ENCODE assay signal across 1 cellular context in the genomic region with DNA sequence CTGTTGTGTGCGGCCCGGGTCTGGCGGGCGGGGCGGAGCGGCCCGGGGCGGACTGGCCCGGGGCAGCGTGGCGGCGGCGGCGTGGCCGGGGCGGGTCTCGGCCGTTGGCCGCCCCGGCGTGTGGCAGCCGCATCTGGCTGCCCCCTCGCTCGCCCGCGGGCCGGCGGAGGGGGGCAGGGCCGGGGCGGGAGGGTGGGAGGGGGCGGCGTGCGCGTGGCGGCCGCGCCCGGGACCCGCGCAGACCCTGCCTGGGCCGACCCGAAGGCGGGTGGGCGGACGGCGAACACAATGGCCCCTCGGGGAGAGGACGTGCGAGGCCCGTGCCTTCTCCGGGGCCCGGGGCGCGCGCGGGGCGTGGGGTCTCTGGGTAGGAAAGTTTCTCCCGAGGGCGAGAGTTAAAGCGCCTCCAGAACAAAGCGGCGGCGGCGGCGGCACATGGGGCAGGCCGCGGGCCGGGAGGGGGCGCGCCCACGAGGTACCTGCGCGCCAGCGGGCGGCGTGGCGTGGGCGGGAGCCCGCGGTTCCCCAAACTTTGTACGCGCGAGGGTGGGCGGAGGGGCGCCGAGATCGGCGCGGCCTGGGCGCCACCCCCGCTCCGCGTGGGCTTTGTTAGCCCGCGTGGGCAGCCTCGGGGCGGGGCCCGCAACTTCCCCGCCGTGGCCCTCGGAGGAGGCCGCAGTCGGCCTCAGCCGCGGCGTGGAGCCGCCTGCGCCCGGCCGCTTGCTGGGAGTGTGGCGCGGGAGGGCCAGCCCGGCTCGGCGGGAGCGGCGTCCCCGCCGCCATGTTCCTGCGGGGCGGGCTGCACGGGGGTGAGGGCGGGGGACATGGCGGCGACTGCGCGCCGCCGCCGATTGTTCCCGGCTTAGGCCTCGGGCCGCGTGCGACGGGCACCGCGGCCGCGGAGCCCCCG.
TF ChIP-seq lines count a peak whose summit lies in the region.

No MANE protein-coding gene starts in this region.

TF ChIP-seq in GM12878, 131 proteins besides CTCF, POLR2A, EP300 and RAD21 (continued from another document):
- TF ChIP-seq, protein P1, sequence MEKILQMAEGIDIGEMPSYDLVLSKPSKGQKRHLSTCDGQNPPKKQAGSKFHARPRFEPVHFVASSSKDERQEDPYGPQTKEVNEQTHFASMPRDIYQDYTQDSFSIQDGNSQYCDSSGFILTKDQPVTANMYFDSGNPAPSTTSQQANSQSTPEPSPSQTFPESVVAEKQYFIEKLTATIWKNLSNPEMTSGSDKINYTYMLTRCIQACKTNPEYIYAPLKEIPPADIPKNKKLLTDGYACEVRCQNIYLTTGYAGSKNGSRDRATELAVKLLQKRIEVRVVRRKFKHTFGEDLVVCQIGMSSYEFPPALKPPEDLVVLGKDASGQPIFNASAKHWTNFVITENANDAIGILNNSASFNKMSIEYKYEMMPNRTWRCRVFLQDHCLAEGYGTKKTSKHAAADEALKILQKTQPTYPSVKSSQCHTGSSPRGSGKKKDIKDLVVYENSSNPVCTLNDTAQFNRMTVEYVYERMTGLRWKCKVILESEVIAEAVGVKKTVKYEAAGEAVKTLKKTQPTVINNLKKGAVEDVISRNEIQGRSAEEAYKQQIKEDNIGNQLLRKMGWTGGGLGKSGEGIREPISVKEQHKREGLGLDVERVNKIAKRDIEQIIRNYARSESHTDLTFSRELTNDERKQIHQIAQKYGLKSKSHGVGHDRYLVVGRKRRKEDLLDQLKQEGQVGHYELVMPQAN (conservative IDR thresholded peaks at IDR 0.05), result peak; percentile 89
- TF ChIP-seq GATAD2B (conservative IDR thresholded peaks at IDR 0.05; ENCODE audit: low read depth) (peak; percentile 95), RFX5 (IDR thresholded peaks at IDR 0.05; ENCODE audit: low read depth, low read length) (no peak), GABPA (IDR thresholded peaks at IDR 0.05; ENCODE audit: low read depth) (no peak), STAT3 (IDR thresholded peaks at IDR 0.05; ENCODE audit: low read depth, low read length) (no peak), IRF4 (IDR thresholded peaks at IDR 0.05; ENCODE audit: low read depth, low read length) (no peak), EGR1 (IDR thresholded peaks at IDR 0.05; ENCODE audit: borderline replicate concordance in 1 of 2, low read depth in 2 of 2, low read length in 2 of 2) (peak; percentile 20 to 97), MYB (IDR thresholded peaks at IDR 0.05; ENCODE audit: borderline replicate concordance, low read depth, low read length) (no peak), DPF2 (IDR thresholded peaks at IDR 0.05) (peak; percentile 87), MEF2A (IDR thresholded peaks at IDR 0.05; ENCODE audit: insufficient read depth, low read depth, low read length) (no peak), IRF5 (IDR thresholded peaks at IDR 0.05; ENCODE audit: borderline replicate concordance) (no peak), HDAC6 (IDR thresholded peaks at IDR 0.05; ENCODE audit: unreplicated experiment) (no peak), SMARCA5 (IDR thresholded peaks at IDR 0.05) (peak; percentile 13), SP1 (IDR thresholded peaks at IDR 0.05; ENCODE audit: low read depth, low read length) (no peak), FOXM1 (IDR thresholded peaks at IDR 0.05; ENCODE audit: low read depth, low read length) (no peak), EED (IDR thresholded peaks at IDR 0.05; ENCODE audit: low read depth) (no peak), NRF1 (conservative IDR thresholded peaks at IDR 0.05; ENCODE audit: low read depth, low read length) (no peak), KLF5 (IDR thresholded peaks at IDR 0.05; ENCODE audit: partially characterized antibody) (no peak)
- TF ChIP-seq, protein P2, sequence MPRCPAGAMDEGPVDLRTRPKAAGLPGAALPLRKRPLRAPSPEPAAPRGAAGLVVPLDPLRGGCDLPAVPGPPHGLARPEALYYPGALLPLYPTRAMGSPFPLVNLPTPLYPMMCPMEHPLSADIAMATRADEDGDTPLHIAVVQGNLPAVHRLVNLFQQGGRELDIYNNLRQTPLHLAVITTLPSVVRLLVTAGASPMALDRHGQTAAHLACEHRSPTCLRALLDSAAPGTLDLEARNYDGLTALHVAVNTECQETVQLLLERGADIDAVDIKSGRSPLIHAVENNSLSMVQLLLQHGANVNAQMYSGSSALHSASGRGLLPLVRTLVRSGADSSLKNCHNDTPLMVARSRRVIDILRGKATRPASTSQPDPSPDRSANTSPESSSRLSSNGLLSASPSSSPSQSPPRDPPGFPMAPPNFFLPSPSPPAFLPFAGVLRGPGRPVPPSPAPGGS (IDR thresholded peaks at IDR 0.05; ENCODE audit: borderline replicate concordance, insufficient read depth, low read depth, low read length, poor library complexity, severe bottlenecking), result peak; percentile 10
- TF ChIP-seq, protein P3, sequence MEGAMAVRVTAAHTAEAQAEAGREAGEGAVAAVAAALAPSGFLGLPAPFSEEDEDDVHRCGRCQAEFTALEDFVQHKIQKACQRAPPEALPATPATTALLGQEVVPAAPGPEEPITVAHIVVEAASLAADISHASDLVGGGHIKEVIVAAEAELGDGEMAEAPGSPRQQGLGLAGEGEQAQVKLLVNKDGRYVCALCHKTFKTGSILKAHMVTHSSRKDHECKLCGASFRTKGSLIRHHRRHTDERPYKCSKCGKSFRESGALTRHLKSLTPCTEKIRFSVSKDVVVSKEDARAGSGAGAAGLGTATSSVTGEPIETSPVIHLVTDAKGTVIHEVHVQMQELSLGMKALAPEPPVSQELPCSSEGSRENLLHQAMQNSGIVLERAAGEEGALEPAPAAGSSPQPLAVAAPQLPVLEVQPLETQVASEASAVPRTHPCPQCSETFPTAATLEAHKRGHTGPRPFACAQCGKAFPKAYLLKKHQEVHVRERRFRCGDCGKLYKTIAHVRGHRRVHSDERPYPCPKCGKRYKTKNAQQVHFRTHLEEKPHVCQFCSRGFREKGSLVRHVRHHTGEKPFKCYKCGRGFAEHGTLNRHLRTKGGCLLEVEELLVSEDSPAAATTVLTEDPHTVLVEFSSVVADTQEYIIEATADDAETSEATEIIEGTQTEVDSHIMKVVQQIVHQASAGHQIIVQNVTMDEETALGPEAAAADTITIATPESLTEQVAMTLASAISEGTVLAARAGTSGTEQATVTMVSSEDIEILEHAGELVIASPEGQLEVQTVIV (IDR thresholded peaks at IDR 0.05; ENCODE audit: borderline replicate concordance, partially characterized antibody), result no peak
- TF ChIP-seq, protein P4, sequence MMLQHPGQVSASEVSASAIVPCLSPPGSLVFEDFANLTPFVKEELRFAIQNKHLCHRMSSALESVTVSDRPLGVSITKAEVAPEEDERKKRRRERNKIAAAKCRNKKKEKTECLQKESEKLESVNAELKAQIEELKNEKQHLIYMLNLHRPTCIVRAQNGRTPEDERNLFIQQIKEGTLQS (IDR thresholded peaks at IDR 0.05; ENCODE audit: borderline replicate concordance, extremely low read depth, low read depth, low read length), result no peak
- TF ChIP-seq, protein P5, sequence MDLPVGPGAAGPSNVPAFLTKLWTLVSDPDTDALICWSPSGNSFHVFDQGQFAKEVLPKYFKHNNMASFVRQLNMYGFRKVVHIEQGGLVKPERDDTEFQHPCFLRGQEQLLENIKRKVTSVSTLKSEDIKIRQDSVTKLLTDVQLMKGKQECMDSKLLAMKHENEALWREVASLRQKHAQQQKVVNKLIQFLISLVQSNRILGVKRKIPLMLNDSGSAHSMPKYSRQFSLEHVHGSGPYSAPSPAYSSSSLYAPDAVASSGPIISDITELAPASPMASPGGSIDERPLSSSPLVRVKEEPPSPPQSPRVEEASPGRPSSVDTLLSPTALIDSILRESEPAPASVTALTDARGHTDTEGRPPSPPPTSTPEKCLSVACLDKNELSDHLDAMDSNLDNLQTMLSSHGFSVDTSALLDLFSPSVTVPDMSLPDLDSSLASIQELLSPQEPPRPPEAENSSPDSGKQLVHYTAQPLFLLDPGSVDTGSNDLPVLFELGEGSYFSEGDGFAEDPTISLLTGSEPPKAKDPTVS (IDR thresholded peaks at IDR 0.05; ENCODE audit: low read depth, low read length), result no peak
